13 cellular contexts compared by ENCODE assay signal in genomic region chr1:40796939-40797667, GRCh38. TPM values are rescaled to one million over a fixed set of nuclear protein-coding genes. Genes with fewer than 3 reads are reported as not detected.
DNase-seq lines count a peak whose midpoint lies in the region; ATAC-seq and TF ChIP-seq lines count a peak whose summit lies in the region.
"Had no signal": no experiment of that assay in that cellular context is flagged by ENCODE, and none has a peak within 500 bp of the region (broad histone marks: within the 10 kb centered on the region; RNA-seq: fewer than 3 reads in every experiment).

No MANE protein-coding gene starts in this region.

- WGBS in body of pancreas, 2 donors: 64 to 71% methylated on average over 9 of the region's 9 CpGs
- 72 to 75% methylated on average over 9 of the region's 9 CpGs for WGBS in thyroid gland, 2 donors

- H3K4me3 ChIP-seq in body of pancreas (no peak overlapping the region), thyroid gland (replicated peaks in 1 of 3) (no peak overlapping the region)
- H3K4me3 ChIP-seq: tibial nerve had no signal

- H3K4me1 Mint-ChIP-seq in CD14-positive monocyte (peaks cover 25% of the 10 kb centered on the region), nephron progenitor cell (peaks cover 83% of the 10 kb centered on the region)

- intact Hi-C loops in CD14-positive monocyte (cut with micrococcal nuclease) (no loop called here), body of pancreas (cut with DNase I) (no loop called here), thyroid gland (cut with DNase I) (no loop called here)

- peak overlapping the region in 1 of 7 donors; percentile 16 for H3K27ac Mint-ChIP-seq in CD14-positive monocyte
- H3K27ac Mint-ChIP-seq in nephron progenitor cell: peak overlapping the region; percentile 14

- H3K9me3 Mint-ChIP-seq in CD14-positive monocyte: no peaks in the 10 kb centered on the region
- H3K9me3 Mint-ChIP-seq in nephron progenitor cell: no peaks in the 10 kb centered on the region

- ATAC-seq in body of pancreas (peak; percentile 27), HG03432 (IDR thresholded peaks at IDR 0.05; ENCODE audit: unreplicated experiment) (no peak)
- ATAC-seq: foreskin keratinocyte had no signal

- H3K36me3 ChIP-seq in KOPT-K1 (ENCODE audit: insufficient read depth, low read length): no peaks in the 10 kb centered on the region
- no peaks in the 10 kb centered on the region for H3K36me3 ChIP-seq in body of pancreas (replicated peaks in 1 of 2; ENCODE audit: insufficient read depth in 1 of 2, low read depth in 2 of 2)
- no peaks in the 10 kb centered on the region for H3K36me3 ChIP-seq in thyroid gland
- H3K36me3 ChIP-seq: tibial nerve had no signal

- H3K9me3 ChIP-seq in KOPT-K1 (ENCODE audit: insufficient read depth, low read length, poor library complexity, severe bottlenecking): no peaks in the 10 kb centered on the region
- H3K9me3 ChIP-seq in body of pancreas: no peaks in the 10 kb centered on the region
- H3K9me3 ChIP-seq in thyroid gland: no peaks in the 10 kb centered on the region
- H3K9me3 ChIP-seq: tibial nerve had no signal

- no peak for TF ChIP-seq CTCF in CD14-positive monocyte (IDR thresholded peaks at IDR 0.05)
- TF ChIP-seq CTCF in body of pancreas (IDR thresholded peaks at IDR 0.05): no peak
- TF ChIP-seq CTCF in nephron progenitor cell (IDR thresholded peaks at IDR 0.05): no peak
- TF ChIP-seq CTCF in thyroid gland (IDR thresholded peaks at IDR 0.05): no peak

- no peak for TF ChIP-seq POLR2A in body of pancreas (IDR thresholded peaks at IDR 0.05)
- TF ChIP-seq POLR2A in thyroid gland (IDR thresholded peaks at IDR 0.05): no peak

- H3K4me1 ChIP-seq in body of pancreas: peaks cover 43% of the 10 kb centered on the region
- H3K4me1 ChIP-seq in thyroid gland: peaks cover 8 to 19% of the 10 kb centered on the region in 2 donors
- H3K4me1 ChIP-seq: foreskin keratinocyte had no signal

- no peak for DNase-seq in CD14-positive monocyte (ENCODE audit: low spot score)
- peak; percentile 32 to 62 (median 60) for DNase-seq in body of pancreas
- DNase-seq in nephron progenitor cell: no peak
- no peak for DNase-seq in SKM-1 treated with dmso at 0.1 percent for 144 hours (lab: John Stamatoyannopoulos, UW; ENCODE audit: unreplicated experiment)
- DNase-seq in NCI-H2081 treated with DMSO at 0.1 percent for 48 hours (lab: John Stamatoyannopoulos, UW): no peak
- no peak for DNase-seq in thyroid gland
- DNase-seq: activated CD4-positive, alpha-beta T cell treated with anti-CD3 and anti-CD28 coated beads, Interleukin-2, amount 50 U/mL, for 48 hours; foreskin keratinocyte; H7; NCI-H1694 had no signal

- no peaks in the 10 kb centered on the region for H3K27me3 ChIP-seq in body of pancreas
- H3K27me3 ChIP-seq in thyroid gland: no peaks in the 10 kb centered on the region
- H3K27me3 ChIP-seq: tibial nerve had no signal

- peak overlapping the region; percentile 55 for H3K27ac ChIP-seq in KOPT-K1 (ENCODE audit: low read depth, low read length, poor library complexity, severe bottlenecking)
- H3K27ac ChIP-seq in body of pancreas: peak overlapping the region; percentile 13 to 78 (median 51)
- H3K27ac ChIP-seq in thyroid gland: no peak overlapping the region
- H3K27ac ChIP-seq: foreskin keratinocyte had no signal

- H3K36me3 Mint-ChIP-seq in CD14-positive monocyte (no peaks in the 10 kb centered on the region), nephron progenitor cell (ENCODE audit: low read depth) (no peaks in the 10 kb centered on the region)

- peaks cover 6 to 9% (median 8%) of the 10 kb centered on the region in 3 donors for H3K27me3 Mint-ChIP-seq in CD14-positive monocyte (ENCODE audit: low read depth in 3 of 3)
- peaks cover 10% of the 10 kb centered on the region for H3K27me3 Mint-ChIP-seq in nephron progenitor cell (ENCODE audit: low read depth, poor library complexity)

- H3K4me3 Mint-ChIP-seq in CD14-positive monocyte (peak overlapping the region; percentile 26 to 40), nephron progenitor cell (no peak overlapping the region)

RNA-seq across cellular contexts. Expression of gene KCNQ4, which starts 13.5 kb away (rescaled TPM):
- not detected for polyA plus RNA-seq in CD14-positive monocyte
- total RNA-seq in body of pancreas (1 to 10 TPM; 1.8 to 4.0 TPM), thyroid gland (1 to 10 TPM in 1 of 4 donors, under 1 TPM in 3; 0.11 to 1.1 (median 0.40) TPM)
- total RNA-seq: foreskin keratinocyte had no signal

Comparison
In these comparisons a context has a peak if more than half of its experiments do, and no peak if none do; other contexts are left out.
1. DNase-seq: peak in body of pancreas (4 of 4); none in CD14-positive monocyte (single experiment), nephron progenitor cell (single experiment), SKM-1 treated with dmso at 0.1 percent for 144 hours (single experiment), NCI-H2081 treated with DMSO at 0.1 percent for 48 hours (single experiment) and thyroid gland (0 of 2).
2. H3K27ac ChIP-seq: peak in KOPT-K1 (single experiment) and body of pancreas (4 of 4); none in thyroid gland (0 of 3).